ENCODE assay signal across 10 cellular contexts in genomic region chr15:57505949-57506391, GRCh38.
DNase-seq lines count a peak whose midpoint lies in the region; ATAC-seq and TF ChIP-seq lines count a peak whose summit lies in the region.
"Had no signal": no experiment of that assay in that cellular context is flagged by ENCODE, and none has a peak within 500 bp of the region (broad histone marks: within the 10 kb centered on the region; RNA-seq: fewer than 3 reads in every experiment).

No MANE protein-coding gene starts in this region.

- ATAC-seq in activated T-helper 17 cell treated with anti-CD3 and anti-CD28 coated beads, Interleukin-2, amount 50 U/mL, for 72 hours (replicated peaks), result no peak
- no peak for ATAC-seq in HG03354 (IDR thresholded peaks at IDR 0.05; ENCODE audit: poor library complexity, severe bottlenecking, unreplicated experiment)

- no TSS peak for BruUV-seq in Caco-2 (replicated peaks; lab: Mats Ljungman, UMichigan)

- POLR2A ChIA-PET in Caco-2 (lab: Charles Lee), result interaction anchor here (0.6 to 1.3 kb wide), 2 partner anchors 25 to 46 kb away, joined by 3 read pairs; no protein-coding TSS in a partner anchor

- H3K9me3 Mint-ChIP-seq in Caco-2 (ENCODE audit: unreplicated experiment) (no peaks in the 10 kb centered on the region), neural progenitor cell (no peaks in the 10 kb centered on the region)
- no peaks in the 10 kb centered on the region for H3K9me3 Mint-ChIP-seq in activated T-helper 17 cell treated with anti-CD3 and anti-CD28 coated beads, Interleukin-2, amount 50 U/mL, for 72 hours

- H2AFZ ChIP-seq in neural progenitor cell (replicated peaks), result peak overlapping the region; percentile 27

- DNase-seq in Caco-2 (peak; percentile 90 to 93), NCI-H748 treated with DMSO at 0.1 percent for 48 hours (lab: John Stamatoyannopoulos, UW) (peak; percentile 84), fibroblast of pulmonary artery (ENCODE audit: low read depth) (peak; percentile 82), neural progenitor cell (ENCODE audit: low spot score) (no peak), mesenteric fat pad (ENCODE audit: low spot score) (no peak), H4 (ENCODE audit: low spot score) (no peak)

- H3K27ac Mint-ChIP-seq in Caco-2 (ENCODE audit: unreplicated experiment) (peak overlapping the region; percentile 90), neural progenitor cell (no peak overlapping the region)
- no peak overlapping the region for H3K27ac Mint-ChIP-seq in activated T-helper 17 cell treated with anti-CD3 and anti-CD28 coated beads, Interleukin-2, amount 50 U/mL, for 72 hours
- H3K27ac Mint-ChIP-seq: activated naive CD8-positive, alpha-beta T cell had no signal

- no peaks in the 10 kb centered on the region for H3K79me2 ChIP-seq in neural progenitor cell (ENCODE audit: low read depth)

- H3K4me1 ChIP-seq in Caco-2, result peaks cover 66% of the 10 kb centered on the region
- peaks cover 21% of the 10 kb centered on the region for H3K4me1 ChIP-seq in neural progenitor cell

- H3K36me3 ChIP-seq in Caco-2 (ENCODE audit: control insufficient read depth, insufficient read depth, low read length) (no peaks in the 10 kb centered on the region), neural progenitor cell (no peaks in the 10 kb centered on the region)

- no peaks in the 10 kb centered on the region for H4K20me1 ChIP-seq in neural progenitor cell (ENCODE audit: low read depth)

- peaks cover 10% of the 10 kb centered on the region for H3K36me3 Mint-ChIP-seq in Caco-2 (ENCODE audit: insufficient read depth, unreplicated experiment)
- no peaks in the 10 kb centered on the region for H3K36me3 Mint-ChIP-seq in neural progenitor cell
- H3K36me3 Mint-ChIP-seq in activated T-helper 17 cell treated with anti-CD3 and anti-CD28 coated beads, Interleukin-2, amount 50 U/mL, for 72 hours (ENCODE audit: low read depth), result no peaks in the 10 kb centered on the region
- H3K36me3 Mint-ChIP-seq: activated naive CD8-positive, alpha-beta T cell had no signal

- peaks cover 60% of the 10 kb centered on the region for H3K4me1 Mint-ChIP-seq in Caco-2 (ENCODE audit: low read depth, unreplicated experiment)
- peaks cover 31% of the 10 kb centered on the region for H3K4me1 Mint-ChIP-seq in neural progenitor cell
- H3K4me1 Mint-ChIP-seq in activated T-helper 17 cell treated with anti-CD3 and anti-CD28 coated beads, Interleukin-2, amount 50 U/mL, for 72 hours, result no peaks in the 10 kb centered on the region

- TF ChIP-seq CTCF in Caco-2 (IDR thresholded peaks at IDR 0.05; ENCODE audit: insufficient read depth in 1 of 2, low read depth in 1 of 2, low read length in 1 of 2, severe bottlenecking in 1 of 2, unreplicated experiment in 1 of 2) (no peak), fibroblast of pulmonary artery (IDR thresholded peaks at IDR 0.05; ENCODE audit: low read length, missing control alignments) (no peak), neural progenitor cell (IDR thresholded peaks at IDR 0.05) (no peak)

- no peaks in the 10 kb centered on the region for H3F3A ChIP-seq in neural progenitor cell (ENCODE audit: low read depth)

- no peak overlapping the region for H3K4me3 ChIP-seq in Caco-2 (ENCODE audit: low read depth, low read length)
- H3K4me3 ChIP-seq in fibroblast of pulmonary artery (replicated peaks; ENCODE audit: low read depth, low read length), result no peak overlapping the region
- H3K4me3 ChIP-seq in neural progenitor cell, result no peak overlapping the region

- no peak overlapping the region for H3K4me2 ChIP-seq in neural progenitor cell

- H3K27me3 Mint-ChIP-seq in Caco-2 (ENCODE audit: insufficient read depth, unreplicated experiment) (no peaks in the 10 kb centered on the region), neural progenitor cell (ENCODE audit: insufficient read depth, low read depth) (peaks cover 10% of the 10 kb centered on the region)
- no peaks in the 10 kb centered on the region for H3K27me3 Mint-ChIP-seq in activated T-helper 17 cell treated with anti-CD3 and anti-CD28 coated beads, Interleukin-2, amount 50 U/mL, for 72 hours
- H3K27me3 Mint-ChIP-seq: activated naive CD8-positive, alpha-beta T cell had no signal

- H3K4me3 Mint-ChIP-seq in Caco-2 (ENCODE audit: unreplicated experiment), result peak overlapping the region; percentile 64
- no peak overlapping the region for H3K4me3 Mint-ChIP-seq in neural progenitor cell
- no peak overlapping the region for H3K4me3 Mint-ChIP-seq in activated T-helper 17 cell treated with anti-CD3 and anti-CD28 coated beads, Interleukin-2, amount 50 U/mL, for 72 hours
- H3K4me3 Mint-ChIP-seq: activated naive CD8-positive, alpha-beta T cell had no signal

- CTCF ChIA-PET in Caco-2 (lab: Charles Lee), result interaction anchor here (0.6 to 2.2 kb wide), 9 partner anchors 20 to 171 kb away, joined by 3 to 16 read pairs (median 5); partner anchors contain the start of gene CGNL1

- H3K9me3 ChIP-seq in Caco-2, result no peaks in the 10 kb centered on the region
- no peaks in the 10 kb centered on the region for H3K9me3 ChIP-seq in neural progenitor cell (ENCODE audit: low read depth)

- intact Hi-C loops in Caco-2 (cut with micrococcal nuclease; ENCODE audit: unreplicated experiment), result loop anchor here (1.0 to 2.0 kb wide), 5 partner anchors 9 to 166 kb away; partner anchors contain the start of gene CGNL1

- H3K9ac ChIP-seq in neural progenitor cell, result no peak overlapping the region

- H3K27me3 ChIP-seq in Caco-2 (replicated peaks; ENCODE audit: control insufficient read depth, insufficient read depth, low read length), result no peaks in the 10 kb centered on the region
- no peaks in the 10 kb centered on the region for H3K27me3 ChIP-seq in neural progenitor cell

- no peak overlapping the region for H3K27ac ChIP-seq in neural progenitor cell
- H3K27ac ChIP-seq: HL-60 had no signal

Comparison
In these comparisons a context has a peak if more than half of its experiments do, and no peak if none do; other contexts are left out.
1. DNase-seq: peak in Caco-2 (2 of 2), NCI-H748 treated with DMSO at 0.1 percent for 48 hours (single experiment) and fibroblast of pulmonary artery (single experiment); none in neural progenitor cell (single experiment), mesenteric fat pad (single experiment) and H4 (single experiment).